8 cellular contexts compared by ENCODE assay signal in the genomic region with DNA sequence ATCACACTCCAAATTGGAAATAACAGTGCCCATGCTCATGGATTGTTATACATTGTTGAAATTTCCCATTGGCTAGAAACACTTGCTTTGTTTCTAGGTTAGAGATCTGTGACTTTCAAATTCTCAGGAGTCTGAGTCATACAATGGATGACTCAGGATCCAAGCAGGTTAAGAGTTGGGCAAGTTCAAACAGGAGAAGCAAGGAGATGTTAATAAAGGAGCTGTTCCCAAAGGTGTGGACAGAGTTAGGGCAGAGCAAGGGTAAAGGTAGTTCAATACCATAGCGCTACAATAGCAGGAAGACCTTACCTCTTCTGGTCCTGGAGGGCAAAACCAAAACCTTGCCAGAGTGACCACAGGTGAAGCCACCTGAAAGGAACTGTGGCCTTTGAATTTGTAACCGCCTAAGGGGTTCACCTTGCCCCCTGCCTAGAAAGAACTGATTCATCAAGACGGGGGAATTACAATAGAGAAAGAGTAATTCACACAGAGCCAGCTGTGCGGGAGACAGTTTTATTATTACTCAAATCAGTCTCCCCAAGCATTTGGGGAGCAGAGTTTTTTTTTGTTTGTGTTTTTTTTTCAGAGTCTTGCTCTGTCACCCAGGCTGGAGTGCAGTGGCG. TPM values are rescaled to one million over a fixed set of nuclear protein-coding genes. Genes with fewer than 3 reads are reported as not detected.
DNase-seq lines count a peak whose midpoint lies in the region; ATAC-seq, FAIRE-seq and TF ChIP-seq lines count a peak whose summit lies in the region.

No MANE protein-coding gene starts in this region.

- H3K27ac ChIP-seq in adipose tissue (ENCODE audit: low read depth, low read length) (peak overlapping the region; percentile 56), kidney (ENCODE audit: low read depth in 2 of 2, low read length in 2 of 2) (peak overlapping the region; percentile 55 to 71), upper lobe of left lung (peak overlapping the region; percentile 74 to 98 (median 88))

- intact Hi-C loops in kidney (cut with DNase I), result no loop called here

- H3K4me1 ChIP-seq in kidney (ENCODE audit: control insufficient read depth in 1 of 2, insufficient read depth in 1 of 2, low read depth in 1 of 2, low read length in 2 of 2) (peaks cover 7 to 14% of the 10 kb centered on the region in 2 donors), upper lobe of left lung (peaks cover 32 to 44% (median 36%) of the 10 kb centered on the region in 4 donors)

- 80 to 89% (median 88%) methylated on average over 5 of the region's 5 CpGs for WGBS in adipose tissue, 3 donors
- 73 to 86% methylated on average over 5 of the region's 5 CpGs for WGBS in upper lobe of left lung, 2 donors

- ATAC-seq in upper lobe of left lung (ENCODE audit: low FRiP score in 2 of 2), result peak in 1 of 2 donors; percentile 3
- no peak for ATAC-seq in HG03196 (IDR thresholded peaks at IDR 0.05; ENCODE audit: unreplicated experiment)
- ATAC-seq in GM18873 (IDR thresholded peaks at IDR 0.05; ENCODE audit: low FRiP score, unreplicated experiment), result no peak

- H3K36me3 ChIP-seq in kidney (ENCODE audit: control insufficient read depth in 1 of 2, insufficient read depth in 2 of 2, low read length in 2 of 2) (no peaks in the 10 kb centered on the region), upper lobe of left lung (no peaks in the 10 kb centered on the region)

- no peak overlapping the region for H3K9ac ChIP-seq in kidney (ENCODE audit: low read length in 2 of 2)

- H3K4me3 ChIP-seq in kidney (ENCODE audit: low read length in 2 of 2) (no peak overlapping the region), upper lobe of left lung (no peak overlapping the region)

- H3K9me3 ChIP-seq in kidney (ENCODE audit: control insufficient read depth in 1 of 2, low read length in 2 of 2) (peaks cover 0 to 3% of the 10 kb centered on the region in 2 donors), upper lobe of left lung (no peaks in the 10 kb centered on the region)

- TF ChIP-seq POLR2A in upper lobe of left lung (IDR thresholded peaks at IDR 0.05), result no peak

- no peak for FAIRE-seq in kidney (lab: Jason Lieb, UNC)

- no peak for TF ChIP-seq CTCF in kidney (IDR thresholded peaks at IDR 0.05; ENCODE audit: borderline replicate concordance, extremely low read depth, insufficient read depth)
- no peak for TF ChIP-seq CTCF in upper lobe of left lung (IDR thresholded peaks at IDR 0.05)

- TF ChIP-seq EP300 in upper lobe of left lung (IDR thresholded peaks at IDR 0.05), result peak in 1 of 4 donors; percentile 66

- peak; percentile 89 for DNase-seq in ELF-1 (ENCODE audit: low read depth, low spot score)
- DNase-seq in NCI-H2171 (lab: John Stamatoyannopoulos, UW), result peak; percentile 3
- no peak for DNase-seq in kidney
- DNase-seq in upper lobe of left lung, result no peak
- DNase-seq in HuH-7.5 (ENCODE audit: low spot score), result no peak

- no peaks in the 10 kb centered on the region for H3K27me3 ChIP-seq in upper lobe of left lung

RNA-seq across cellular contexts. Expression of a gene that starts 4.2 kb away (rescaled TPM):
- polyA plus RNA-seq in adipose tissue (1 to 10 TPM; 5.1 to 6.4 (median 5.5) TPM), kidney (ENCODE audit: insufficient read depth, low read depth, low replicate concordance) (13.9 TPM)
- total RNA-seq in kidney (12.5 TPM), upper lobe of left lung (10 to 100 TPM in 1 of 6 donors, 1 to 10 TPM in 5; 2.1 to 15.9 (median 5.7) TPM)

Comparison
In these comparisons a context has a peak if more than half of its experiments do, and no peak if none do; other contexts are left out.
1. DNase-seq: peak in ELF-1 (single experiment) and NCI-H2171 (single experiment); none in kidney (single experiment), upper lobe of left lung (0 of 2) and HuH-7.5 (single experiment).
2. Peak in every context shown above with its lines, with median percentiles within 50 percentile points of each other: H3K27ac ChIP-seq.